In the genomic region with DNA sequence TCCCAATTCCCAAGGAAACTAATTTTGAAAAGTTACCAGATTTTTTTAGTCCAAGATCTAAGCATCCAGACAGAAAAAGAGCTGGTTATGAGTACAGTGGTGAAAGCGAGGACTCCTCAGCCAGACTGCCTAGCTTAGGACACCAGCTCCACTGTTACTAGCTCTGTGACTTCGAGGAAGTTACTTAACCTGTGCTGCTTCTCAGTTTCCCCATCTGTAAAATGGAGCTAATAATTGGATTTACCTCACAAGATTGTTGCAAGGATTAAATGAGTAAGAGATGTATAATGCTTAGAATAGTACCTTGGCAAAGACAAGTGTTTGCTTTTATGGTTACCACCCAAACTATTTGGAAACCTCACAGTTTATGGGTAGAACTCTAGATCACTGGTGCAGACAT, we compare ENCODE assay signal across 9 cellular contexts. TPM values are rescaled to one million over a fixed set of nuclear protein-coding genes. Genes with fewer than 3 reads are reported as not detected.
A peak's percentile ranks its signal among the peaks of the same experiment; 100 is the strongest.
DNase-seq lines count a peak whose midpoint lies in the region; ATAC-seq and TF ChIP-seq lines count a peak whose summit lies in the region.
"Had no signal": no experiment of that assay in that cellular context is flagged by ENCODE, and none has a peak within 500 bp of the region (broad histone marks: within the 10 kb centered on the region; RNA-seq: fewer than 3 reads in every experiment).

No MANE protein-coding gene starts in this region.

- ATAC-seq in activated T-cell treated with anti-CD3 and anti-CD28 coated beads, Interleukin-2, amount 50 U/mL, for 72 hours (replicated peaks in 1 of 2): no peak

- intact Hi-C loops in ascending aorta (cut with DNase I): loop anchor here (2.0 to 10.0 kb wide), 2 partner anchors 151 to 167 kb away; no protein-coding TSS in a partner anchor
- intact Hi-C loops in lower leg skin (cut with DNase I; ENCODE audit: low total_unique reads): no loop called here
- intact Hi-C loops in transverse colon (cut with DNase I; ENCODE audit: low total_unique reads): no loop called here

- peaks cover 5% of the 10 kb centered on the region for H3K27me3 Mint-ChIP-seq in activated T-cell treated with anti-CD3 and anti-CD28 coated beads, Interleukin-2, amount 50 U/mL, for 72 hours (ENCODE audit: low read depth)

- DNase-seq in activated T-cell treated with anti-CD3 and anti-CD28 coated beads, Interleukin-2, amount 50 U/mL, for 72 hours: no peak
- no peak for DNase-seq in activated T-cell treated with anti-CD3 and anti-CD28 coated beads for 4 hours
- DNase-seq in ascending aorta (ENCODE audit: low spot score in 2 of 2): no peak
- no peak for DNase-seq in lower leg skin (ENCODE audit: low spot score in 2 of 2)
- no peak for DNase-seq in transverse colon
- DNase-seq in stimulated activated CD4-positive, alpha-beta T cell treated with anti-CD3 and anti-CD28 coated beads, Interleukin-15, amount 100 ng/mL, for 24 hours: no peak
- DNase-seq in HUDEP-2 (lab: John Stamatoyannopoulos, UW; ENCODE audit: unreplicated experiment in 76 of 76): no peak
- DNase-seq in activated gamma-delta T cell (lab: John Stamatoyannopoulos, UW): no peak

- peaks cover 0 to under 1% of the 10 kb centered on the region in 2 donors for H3K36me3 Mint-ChIP-seq in activated T-cell treated with anti-CD3 and anti-CD28 coated beads, Interleukin-2, amount 50 U/mL, for 72 hours (ENCODE audit: insufficient read depth in 2 of 2)

- H3K4me1 Mint-ChIP-seq in activated T-cell treated with anti-CD3 and anti-CD28 coated beads, Interleukin-2, amount 50 U/mL, for 72 hours (ENCODE audit: low read depth): peaks cover 69% of the 10 kb centered on the region

- peaks cover 9 to 33% of the 10 kb centered on the region in 2 donors for H3K4me1 ChIP-seq in ascending aorta
- H3K4me1 ChIP-seq in transverse colon: peaks cover 9 to 38% (median 12%) of the 10 kb centered on the region in 4 donors

- H3K27ac ChIP-seq in ascending aorta: peak overlapping the region; percentile 94 to 98
- H3K27ac ChIP-seq in transverse colon: peak overlapping the region; percentile 93 to 97 (median 96)

- TF ChIP-seq POLR2A in lower leg skin (IDR thresholded peaks at IDR 0.05) (no peak), transverse colon (IDR thresholded peaks at IDR 0.05) (no peak)

- H3K4me3 ChIP-seq in ascending aorta (peak overlapping the region; percentile 84 to 85), lower leg skin (ENCODE audit: low read depth, poor library complexity, severe bottlenecking) (peak overlapping the region; percentile 63), transverse colon (peak overlapping the region in 3 of 4 donors; percentile 66 to 82 (median 68))

- peak overlapping the region; percentile 33 for H3K27ac Mint-ChIP-seq in activated T-cell treated with anti-CD3 and anti-CD28 coated beads, Interleukin-2, amount 50 U/mL, for 72 hours

- H3K36me3 ChIP-seq in ascending aorta (no peaks in the 10 kb centered on the region), transverse colon (no peaks in the 10 kb centered on the region)

- WGBS in lower leg skin, 2 donors: 64 to 73% methylated on average over 2 of the region's 2 CpGs
- WGBS in transverse colon (ENCODE audit: low coverage in 1 of 2), 2 donors: 67% methylated on average over 2 of the region's 2 CpGs; no CpG with 5 or more reads in 1 of the 2 donors

- in situ Hi-C loops in transverse colon (cut with MboI; ENCODE audit: low pct_ligation_motif_present in 1 of 4, low pct_unique_long_range_greater_than_20kb in 1 of 4, low sequenced_read_pairs in 3 of 4): no loop called here

- H3K4me3 Mint-ChIP-seq in activated T-cell treated with anti-CD3 and anti-CD28 coated beads, Interleukin-2, amount 50 U/mL, for 72 hours: peak overlapping the region; percentile 69 to 94

- H3K9me3 ChIP-seq in ascending aorta (no peaks in the 10 kb centered on the region), transverse colon (no peaks in the 10 kb centered on the region)

- peaks cover 0 to under 1% of the 10 kb centered on the region in 2 donors for H3K9me3 Mint-ChIP-seq in activated T-cell treated with anti-CD3 and anti-CD28 coated beads, Interleukin-2, amount 50 U/mL, for 72 hours

- TF ChIP-seq EP300 in transverse colon (IDR thresholded peaks at IDR 0.05; ENCODE audit: low read depth): no peak

- TF ChIP-seq CTCF in ascending aorta (IDR thresholded peaks at IDR 0.05): no peak
- no peak for TF ChIP-seq CTCF in lower leg skin (IDR thresholded peaks at IDR 0.05)
- TF ChIP-seq CTCF in transverse colon (IDR thresholded peaks at IDR 0.05): no peak

- H3K27me3 ChIP-seq in ascending aorta (no peaks in the 10 kb centered on the region), transverse colon (no peaks in the 10 kb centered on the region)

RNA-seq across cellular contexts. Expression of a gene that starts 1.1 kb away (rescaled TPM):
- 10 to 100 TPM; 49.2 to 55.8 TPM for total RNA-seq in activated T-cell treated with anti-CD3 and anti-CD28 coated beads, Interleukin-2, amount 50 U/mL, for 72 hours
- total RNA-seq in ascending aorta (4.6 TPM), lower leg skin (10 to 100 TPM in 3 of 4 donors, 1 to 10 TPM in 1; 7.7 to 25.0 (median 12.3) TPM), transverse colon (10 to 100 TPM in 2 of 4 donors, 1 to 10 TPM in 2; 5.4 to 18.6 (median 12.4) TPM)

RNA-seq across cellular contexts. Expression of a gene that starts 24.1 kb away (rescaled TPM):
- total RNA-seq in activated T-cell treated with anti-CD3 and anti-CD28 coated beads, Interleukin-2, amount 50 U/mL, for 72 hours: not detected
- total RNA-seq in ascending aorta (not detected), lower leg skin (under 1 TPM in 1 of 4 donors, not detected in 3; 0.23 TPM), transverse colon (not detected)
- total RNA-seq: esophagus mucosa had no signal

RNA-seq across cellular contexts. Expression of a gene that starts 41.1 kb away (rescaled TPM):
- total RNA-seq in activated T-cell treated with anti-CD3 and anti-CD28 coated beads, Interleukin-2, amount 50 U/mL, for 72 hours: under 1 TPM; 0.02 to 0.05 TPM
- total RNA-seq in ascending aorta (8.4 TPM), lower leg skin (1 to 10 TPM in 3 of 4 donors, under 1 TPM in 1; 0.59 to 3.2 (median 2.0) TPM), transverse colon (10 to 100 TPM; 13.3 to 25.4 (median 18.9) TPM)
